Comparison of ENCODE assay signal across 1 cellular context in the genomic region with DNA sequence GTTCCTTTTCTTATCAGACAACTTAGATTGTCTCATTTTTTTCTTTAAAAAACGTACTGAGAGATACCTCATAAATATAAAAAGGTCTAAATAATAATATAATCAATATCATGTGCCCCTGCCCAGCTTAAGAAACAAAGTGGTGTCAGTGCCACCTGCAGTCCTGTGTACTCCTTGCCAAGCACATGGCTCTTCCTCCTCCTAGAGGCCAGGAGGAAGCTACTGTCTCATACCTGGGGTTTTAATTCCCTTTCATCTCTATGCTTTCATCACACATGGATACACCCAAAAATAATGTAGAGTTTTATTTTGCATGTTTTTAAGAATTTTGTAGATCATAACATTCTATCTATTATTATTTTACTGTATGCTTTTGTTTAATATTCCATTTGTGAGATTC.
TF ChIP-seq lines count a peak whose summit lies in the region.

No MANE protein-coding gene starts in this region.

TF ChIP-seq in GM12878, 131 proteins besides CTCF, POLR2A, EP300 and RAD21:
- TF ChIP-seq ETV6 (conservative IDR thresholded peaks at IDR 0.05 in 1 of 2, IDR thresholded peaks at IDR 0.05 in 1 of 2; ENCODE audit: borderline replicate concordance in 1 of 2, low read depth in 1 of 2), result no peak
- no peak for TF ChIP-seq EED (IDR thresholded peaks at IDR 0.05; ENCODE audit: low read depth)
- TF ChIP-seq YY1 (IDR thresholded peaks at IDR 0.05; ENCODE audit: low read depth, low read length), result no peak
- TF ChIP-seq TCF12 (IDR thresholded peaks at IDR 0.05; ENCODE audit: low read depth, low read length), result no peak
- no peak for TF ChIP-seq HDAC2 (IDR thresholded peaks at IDR 0.05)
- TF ChIP-seq, protein P1, sequence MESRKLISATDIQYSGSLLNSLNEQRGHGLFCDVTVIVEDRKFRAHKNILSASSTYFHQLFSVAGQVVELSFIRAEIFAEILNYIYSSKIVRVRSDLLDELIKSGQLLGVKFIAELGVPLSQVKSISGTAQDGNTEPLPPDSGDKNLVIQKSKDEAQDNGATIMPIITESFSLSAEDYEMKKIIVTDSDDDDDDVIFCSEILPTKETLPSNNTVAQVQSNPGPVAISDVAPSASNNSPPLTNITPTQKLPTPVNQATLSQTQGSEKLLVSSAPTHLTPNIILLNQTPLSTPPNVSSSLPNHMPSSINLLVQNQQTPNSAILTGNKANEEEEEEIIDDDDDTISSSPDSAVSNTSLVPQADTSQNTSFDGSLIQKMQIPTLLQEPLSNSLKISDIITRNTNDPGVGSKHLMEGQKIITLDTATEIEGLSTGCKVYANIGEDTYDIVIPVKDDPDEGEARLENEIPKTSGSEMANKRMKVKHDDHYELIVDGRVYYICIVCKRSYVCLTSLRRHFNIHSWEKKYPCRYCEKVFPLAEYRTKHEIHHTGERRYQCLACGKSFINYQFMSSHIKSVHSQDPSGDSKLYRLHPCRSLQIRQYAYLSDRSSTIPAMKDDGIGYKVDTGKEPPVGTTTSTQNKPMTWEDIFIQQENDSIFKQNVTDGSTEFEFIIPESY (IDR thresholded peaks at IDR 0.05), result no peak
- no peak for TF ChIP-seq ATF3 (IDR thresholded peaks at IDR 0.05; ENCODE audit: borderline replicate concordance, extremely low read depth, low read depth, low read length)
- TF ChIP-seq RELA (IDR thresholded peaks at IDR 0.05; ENCODE audit: borderline replicate concordance, partially characterized antibody), result no peak
- TF ChIP-seq, protein P2, sequence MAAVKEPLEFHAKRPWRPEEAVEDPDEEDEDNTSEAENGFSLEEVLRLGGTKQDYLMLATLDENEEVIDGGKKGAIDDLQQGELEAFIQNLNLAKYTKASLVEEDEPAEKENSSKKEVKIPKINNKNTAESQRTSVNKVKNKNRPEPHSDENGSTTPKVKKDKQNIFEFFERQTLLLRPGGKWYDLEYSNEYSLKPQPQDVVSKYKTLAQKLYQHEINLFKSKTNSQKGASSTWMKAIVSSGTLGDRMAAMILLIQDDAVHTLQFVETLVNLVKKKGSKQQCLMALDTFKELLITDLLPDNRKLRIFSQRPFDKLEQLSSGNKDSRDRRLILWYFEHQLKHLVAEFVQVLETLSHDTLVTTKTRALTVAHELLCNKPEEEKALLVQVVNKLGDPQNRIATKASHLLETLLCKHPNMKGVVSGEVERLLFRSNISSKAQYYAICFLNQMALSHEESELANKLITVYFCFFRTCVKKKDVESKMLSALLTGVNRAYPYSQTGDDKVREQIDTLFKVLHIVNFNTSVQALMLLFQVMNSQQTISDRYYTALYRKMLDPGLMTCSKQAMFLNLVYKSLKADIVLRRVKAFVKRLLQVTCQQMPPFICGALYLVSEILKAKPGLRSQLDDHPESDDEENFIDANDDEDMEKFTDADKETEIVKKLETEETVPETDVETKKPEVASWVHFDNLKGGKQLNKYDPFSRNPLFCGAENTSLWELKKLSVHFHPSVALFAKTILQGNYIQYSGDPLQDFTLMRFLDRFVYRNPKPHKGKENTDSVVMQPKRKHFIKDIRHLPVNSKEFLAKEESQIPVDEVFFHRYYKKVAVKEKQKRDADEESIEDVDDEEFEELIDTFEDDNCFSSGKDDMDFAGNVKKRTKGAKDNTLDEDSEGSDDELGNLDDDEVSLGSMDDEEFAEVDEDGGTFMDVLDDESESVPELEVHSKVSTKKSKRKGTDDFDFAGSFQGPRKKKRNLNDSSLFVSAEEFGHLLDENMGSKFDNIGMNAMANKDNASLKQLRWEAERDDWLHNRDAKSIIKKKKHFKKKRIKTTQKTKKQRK (IDR thresholded peaks at IDR 0.05; ENCODE audit: low read depth, low read length), result no peak
